ENCODE assay signal across 1 cellular context in genomic region chr13:48094781-48095502, GRCh38.
TF ChIP-seq lines count a peak whose summit lies in the region.

A gene with protein sequence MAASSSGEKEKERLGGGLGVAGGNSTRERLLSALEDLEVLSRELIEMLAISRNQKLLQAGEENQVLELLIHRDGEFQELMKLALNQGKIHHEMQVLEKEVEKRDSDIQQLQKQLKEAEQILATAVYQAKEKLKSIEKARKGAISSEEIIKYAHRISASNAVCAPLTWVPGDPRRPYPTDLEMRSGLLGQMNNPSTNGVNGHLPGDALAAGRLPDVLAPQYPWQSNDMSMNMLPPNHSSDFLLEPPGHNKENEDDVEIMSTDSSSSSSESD (minus strand): TSS chr13:48095104. CDS start chr13:48095078, 26 bp downstream.

TF ChIP-seq in HepG2, 621 proteins besides CTCF, POLR2A, EP300 and RAD21 (continued from another document and continues in another):
- TF ChIP-seq ZNF350 (CRISPR knock-in tag; IDR thresholded peaks at IDR 0.05; ENCODE audit: borderline replicate concordance, low read depth) (peak; percentile 83), ZNF326 (CRISPR knock-in tag; IDR thresholded peaks at IDR 0.05; ENCODE audit: borderline replicate concordance) (no peak), NCOA5 (CRISPR knock-in tag; IDR thresholded peaks at IDR 0.05) (no peak), ATM (IDR thresholded peaks at IDR 0.05; ENCODE audit: borderline replicate concordance) (no peak), MTF1 (CRISPR knock-in tag; IDR thresholded peaks at IDR 0.05) (0 out of 2 replicates have a peak, but pooled peaks have one; percentile 21), CENPBD1 (CRISPR knock-in tag; IDR thresholded peaks at IDR 0.05; ENCODE audit: borderline replicate concordance, low read depth) (no peak), HMGXB4 (CRISPR knock-in tag; IDR thresholded peaks at IDR 0.05; ENCODE audit: borderline replicate concordance in 1 of 2, low read depth in 1 of 2) (peak; percentile 94 to 98), GFI1 (CRISPR knock-in tag; IDR thresholded peaks at IDR 0.05; ENCODE audit: borderline replicate concordance) (no peak; the same call in 1 of the 2 replicates), ZNF704 (CRISPR knock-in tag; IDR thresholded peaks at IDR 0.05; ENCODE audit: borderline replicate concordance) (no peak), KLF12 (CRISPR knock-in tag; IDR thresholded peaks at IDR 0.05; ENCODE audit: borderline replicate concordance) (no peak; the same call in 1 of the 2 replicates), MAZ (IDR thresholded peaks at IDR 0.05; ENCODE audit: borderline replicate concordance, low read depth, low read length) (no peak), MAZ (CRISPR knock-in tag; IDR thresholded peaks at IDR 0.05; ENCODE audit: low read depth) (peak; percentile 76), ATF5 (CRISPR knock-in tag; IDR thresholded peaks at IDR 0.05; ENCODE audit: low read depth) (no peak), ARNT2 (CRISPR knock-in tag; IDR thresholded peaks at IDR 0.05; ENCODE audit: low read depth) (peak; percentile 44; the same call in 1 of the 2 replicates), WIZ (CRISPR knock-in tag; IDR thresholded peaks at IDR 0.05) (no peak), NFYC (CRISPR knock-in tag; IDR thresholded peaks at IDR 0.05) (peak; percentile 47; the same call in 1 of the 2 replicates), FOXK1 (CRISPR knock-in tag; IDR thresholded peaks at IDR 0.05; ENCODE audit: borderline replicate concordance, low read depth) (peak; percentile 90; the same call in 1 of the 2 replicates), AKNA (CRISPR knock-in tag; IDR thresholded peaks at IDR 0.05; ENCODE audit: borderline replicate concordance) (no peak), ELF4 (CRISPR knock-in tag; IDR thresholded peaks at IDR 0.05; ENCODE audit: borderline replicate concordance) (peak; percentile 87), NAIF1 (CRISPR knock-in tag; IDR thresholded peaks at IDR 0.05; ENCODE audit: borderline replicate concordance) (no peak), HNRNPUL1 (IDR thresholded peaks at IDR 0.05; ENCODE audit: low read depth, low read length) (no peak), ZNF430 (CRISPR knock-in tag; IDR thresholded peaks at IDR 0.05) (peak; percentile 84), MTF2 (CRISPR knock-in tag; IDR thresholded peaks at IDR 0.05; ENCODE audit: borderline replicate concordance) (0 out of 2 replicates have a peak, but pooled peaks have one; percentile 46), ZNF460 (CRISPR knock-in tag; IDR thresholded peaks at IDR 0.05; ENCODE audit: borderline replicate concordance) (no peak; the same call in 1 of the 2 replicates), RNF2 (conservative IDR thresholded peaks at IDR 0.05; ENCODE audit: low read depth) (no peak), HINFP (CRISPR knock-in tag; IDR thresholded peaks at IDR 0.05; ENCODE audit: low read depth) (no peak; the same call in 1 of the 2 replicates), RFX3 (CRISPR knock-in tag; IDR thresholded peaks at IDR 0.05) (no peak), ZNF768 (CRISPR knock-in tag; IDR thresholded peaks at IDR 0.05) (peak; percentile 63), SRSF1 (optimal IDR thresholded peaks at IDR 0.05; ENCODE audit: low read depth, low read length) (no peak), CEBPB (IDR thresholded peaks at IDR 0.05; ENCODE audit: borderline replicate concordance, low read depth, low read length) (no peak), DR1 (CRISPR knock-in tag; IDR thresholded peaks at IDR 0.05) (peak; percentile 55), MEIS1 (CRISPR knock-in tag; IDR thresholded peaks at IDR 0.05; ENCODE audit: borderline replicate concordance) (0 out of 2 replicates have a peak, but pooled peaks have one; percentile 38), JUND (CRISPR knock-in tag; IDR thresholded peaks at IDR 0.05) (peak; percentile 55; the same call in 1 of the 2 replicates)
- TF ChIP-seq, protein P1, sequence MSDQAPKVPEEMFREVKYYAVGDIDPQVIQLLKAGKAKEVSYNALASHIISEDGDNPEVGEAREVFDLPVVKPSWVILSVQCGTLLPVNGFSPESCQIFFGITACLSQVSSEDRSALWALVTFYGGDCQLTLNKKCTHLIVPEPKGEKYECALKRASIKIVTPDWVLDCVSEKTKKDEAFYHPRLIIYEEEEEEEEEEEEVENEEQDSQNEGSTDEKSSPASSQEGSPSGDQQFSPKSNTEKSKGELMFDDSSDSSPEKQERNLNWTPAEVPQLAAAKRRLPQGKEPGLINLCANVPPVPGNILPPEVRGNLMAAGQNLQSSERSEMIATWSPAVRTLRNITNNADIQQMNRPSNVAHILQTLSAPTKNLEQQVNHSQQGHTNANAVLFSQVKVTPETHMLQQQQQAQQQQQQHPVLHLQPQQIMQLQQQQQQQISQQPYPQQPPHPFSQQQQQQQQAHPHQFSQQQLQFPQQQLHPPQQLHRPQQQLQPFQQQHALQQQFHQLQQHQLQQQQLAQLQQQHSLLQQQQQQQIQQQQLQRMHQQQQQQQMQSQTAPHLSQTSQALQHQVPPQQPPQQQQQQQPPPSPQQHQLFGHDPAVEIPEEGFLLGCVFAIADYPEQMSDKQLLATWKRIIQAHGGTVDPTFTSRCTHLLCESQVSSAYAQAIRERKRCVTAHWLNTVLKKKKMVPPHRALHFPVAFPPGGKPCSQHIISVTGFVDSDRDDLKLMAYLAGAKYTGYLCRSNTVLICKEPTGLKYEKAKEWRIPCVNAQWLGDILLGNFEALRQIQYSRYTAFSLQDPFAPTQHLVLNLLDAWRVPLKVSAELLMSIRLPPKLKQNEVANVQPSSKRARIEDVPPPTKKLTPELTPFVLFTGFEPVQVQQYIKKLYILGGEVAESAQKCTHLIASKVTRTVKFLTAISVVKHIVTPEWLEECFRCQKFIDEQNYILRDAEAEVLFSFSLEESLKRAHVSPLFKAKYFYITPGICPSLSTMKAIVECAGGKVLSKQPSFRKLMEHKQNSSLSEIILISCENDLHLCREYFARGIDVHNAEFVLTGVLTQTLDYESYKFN (CRISPR knock-in tag; conservative IDR thresholded peaks at IDR 0.05): no peak
- TF ChIP-seq, protein P2, sequence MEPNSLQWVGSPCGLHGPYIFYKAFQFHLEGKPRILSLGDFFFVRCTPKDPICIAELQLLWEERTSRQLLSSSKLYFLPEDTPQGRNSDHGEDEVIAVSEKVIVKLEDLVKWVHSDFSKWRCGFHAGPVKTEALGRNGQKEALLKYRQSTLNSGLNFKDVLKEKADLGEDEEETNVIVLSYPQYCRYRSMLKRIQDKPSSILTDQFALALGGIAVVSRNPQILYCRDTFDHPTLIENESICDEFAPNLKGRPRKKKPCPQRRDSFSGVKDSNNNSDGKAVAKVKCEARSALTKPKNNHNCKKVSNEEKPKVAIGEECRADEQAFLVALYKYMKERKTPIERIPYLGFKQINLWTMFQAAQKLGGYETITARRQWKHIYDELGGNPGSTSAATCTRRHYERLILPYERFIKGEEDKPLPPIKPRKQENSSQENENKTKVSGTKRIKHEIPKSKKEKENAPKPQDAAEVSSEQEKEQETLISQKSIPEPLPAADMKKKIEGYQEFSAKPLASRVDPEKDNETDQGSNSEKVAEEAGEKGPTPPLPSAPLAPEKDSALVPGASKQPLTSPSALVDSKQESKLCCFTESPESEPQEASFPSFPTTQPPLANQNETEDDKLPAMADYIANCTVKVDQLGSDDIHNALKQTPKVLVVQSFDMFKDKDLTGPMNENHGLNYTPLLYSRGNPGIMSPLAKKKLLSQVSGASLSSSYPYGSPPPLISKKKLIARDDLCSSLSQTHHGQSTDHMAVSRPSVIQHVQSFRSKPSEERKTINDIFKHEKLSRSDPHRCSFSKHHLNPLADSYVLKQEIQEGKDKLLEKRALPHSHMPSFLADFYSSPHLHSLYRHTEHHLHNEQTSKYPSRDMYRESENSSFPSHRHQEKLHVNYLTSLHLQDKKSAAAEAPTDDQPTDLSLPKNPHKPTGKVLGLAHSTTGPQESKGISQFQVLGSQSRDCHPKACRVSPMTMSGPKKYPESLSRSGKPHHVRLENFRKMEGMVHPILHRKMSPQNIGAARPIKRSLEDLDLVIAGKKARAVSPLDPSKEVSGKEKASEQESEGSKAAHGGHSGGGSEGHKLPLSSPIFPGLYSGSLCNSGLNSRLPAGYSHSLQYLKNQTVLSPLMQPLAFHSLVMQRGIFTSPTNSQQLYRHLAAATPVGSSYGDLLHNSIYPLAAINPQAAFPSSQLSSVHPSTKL (CRISPR knock-in tag; IDR thresholded peaks at IDR 0.05): peak; percentile 83
- TF ChIP-seq, protein P3, sequence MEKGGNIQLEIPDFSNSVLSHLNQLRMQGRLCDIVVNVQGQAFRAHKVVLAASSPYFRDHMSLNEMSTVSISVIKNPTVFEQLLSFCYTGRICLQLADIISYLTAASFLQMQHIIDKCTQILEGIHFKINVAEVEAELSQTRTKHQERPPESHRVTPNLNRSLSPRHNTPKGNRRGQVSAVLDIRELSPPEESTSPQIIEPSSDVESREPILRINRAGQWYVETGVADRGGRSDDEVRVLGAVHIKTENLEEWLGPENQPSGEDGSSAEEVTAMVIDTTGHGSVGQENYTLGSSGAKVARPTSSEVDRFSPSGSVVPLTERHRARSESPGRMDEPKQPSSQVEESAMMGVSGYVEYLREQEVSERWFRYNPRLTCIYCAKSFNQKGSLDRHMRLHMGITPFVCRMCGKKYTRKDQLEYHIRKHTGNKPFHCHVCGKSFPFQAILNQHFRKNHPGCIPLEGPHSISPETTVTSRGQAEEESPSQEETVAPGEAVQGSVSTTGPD (CRISPR knock-in tag; IDR thresholded peaks at IDR 0.05): no peak
- TF ChIP-seq, protein P4, sequence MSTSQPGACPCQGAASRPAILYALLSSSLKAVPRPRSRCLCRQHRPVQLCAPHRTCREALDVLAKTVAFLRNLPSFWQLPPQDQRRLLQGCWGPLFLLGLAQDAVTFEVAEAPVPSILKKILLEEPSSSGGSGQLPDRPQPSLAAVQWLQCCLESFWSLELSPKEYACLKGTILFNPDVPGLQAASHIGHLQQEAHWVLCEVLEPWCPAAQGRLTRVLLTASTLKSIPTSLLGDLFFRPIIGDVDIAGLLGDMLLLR (CRISPR knock-in tag; IDR thresholded peaks at IDR 0.05): 0 out of 2 replicates have a peak, but pooled peaks have one; percentile 20
